Comparison of ENCODE assay signal across 29 cellular contexts in the genomic region with DNA sequence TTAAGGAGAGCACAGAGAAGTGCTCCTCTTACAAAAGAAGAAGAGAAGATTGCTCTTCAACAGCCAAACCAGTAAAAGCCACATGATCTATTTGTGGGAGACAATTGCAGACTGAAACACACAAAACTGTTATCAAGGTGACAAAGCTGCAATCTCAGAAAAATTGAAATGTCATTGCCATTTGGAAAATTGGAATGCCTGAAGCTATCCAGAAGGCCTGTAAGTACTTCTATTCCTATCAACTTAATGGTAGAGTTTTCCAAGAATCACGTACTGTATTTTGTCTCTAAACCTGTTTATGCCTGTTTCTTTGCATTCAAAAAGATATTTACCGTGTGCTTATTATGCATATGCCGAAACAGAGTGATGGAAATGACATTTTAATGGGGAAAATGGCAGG.
"Had no signal": no experiment of that assay in that cellular context is flagged by ENCODE, and none has a peak within 500 bp of the region (broad histone marks: within the 10 kb centered on the region; RNA-seq: fewer than 3 reads in every experiment).

No MANE protein-coding gene starts in this region.

- H3K4me1 Mint-ChIP-seq: immature natural killer cell; mesothelial cell of epicardium; natural killer cell; stimulated activated naive CD8-positive, alpha-beta T cell treated with anti-CD3 and anti-CD28 coated beads, Interleukin-15, amount 100 ng/mL, for 72 hours had no signal

- H3K36me3 ChIP-seq: left ventricle myocardium inferior, ovary, right atrium auricular region, right lobe of liver, thyroid gland, upper lobe of left lung, vagina had no signal

- H3K4me3 Mint-ChIP-seq: immature natural killer cell; mesothelial cell of epicardium; naive B cell; natural killer cell; nephron progenitor cell; stimulated activated memory B cell treated with anti-CD40 and anti-IgM and Interleukin-4, amounts not matched to agents 10 μg/mL and 1 μg/mL and 100 μg/mL, for 72 hours; stimulated activated naive CD8-positive, alpha-beta T cell treated with anti-CD3 and anti-CD28 coated beads, Interleukin-15, amount 100 ng/mL, for 72 hours had no signal

- ATAC-seq: left colon; natural killer cell; right lobe of liver; stimulated activated memory B cell treated with anti-CD40 and anti-IgM and Interleukin-4, amounts not matched to agents 10 μg/mL and 1 μg/mL and 100 μg/mL, for 72 hours; stimulated activated naive CD8-positive, alpha-beta T cell treated with anti-CD3 and anti-CD28 coated beads, Interleukin-15, amount 100 ng/mL, for 72 hours had no signal

- DNase-seq: hypothalamus; immature natural killer cell; kidney; left colon; left ventricle myocardium inferior; mesendoderm; naive B cell; natural killer cell; nephron progenitor cell; ovary; right lobe of liver; stimulated activated CD4-positive, alpha-beta T cell treated with anti-CD3 and anti-CD28 coated beads, Interleukin-1b, Interleukin-23, amount 100 ng/mL, for 48 hours; stimulated activated CD4-positive, alpha-beta T cell treated with anti-CD3 and anti-CD28 coated beads, Interleukin-2, amount 100 ng/mL, for 48 hours; stimulated activated CD4-positive, alpha-beta T cell treated with anti-CD3 and anti-CD28 coated beads, Interleukin-4, amount 100 ng/mL, for 4 hours; stimulated activated CD8-positive, alpha-beta memory T cell treated with anti-CD3 and anti-CD28 coated beads, Interleukin-4, amount 100 ng/mL, for 48 hours; stimulated activated naive CD4-positive, alpha-beta T cell treated with Interleukin-2 at 50 U/mL for 16 hours; stimulated activated naive CD8-positive, alpha-beta T cell treated with anti-CD3 and anti-CD28 coated beads, Interleukin-15, amount 100 ng/mL, for 72 hours; testis; thyroid gland; transverse colon; upper lobe of left lung had no signal

- H3K27me3 ChIP-seq: ovary, right atrium auricular region, right lobe of liver, testis, thyroid gland, transverse colon, upper lobe of left lung, vagina had no signal

- H3K9me3 Mint-ChIP-seq: immature natural killer cell; mesothelial cell of epicardium; naive B cell; natural killer cell; nephron progenitor cell; stimulated activated memory B cell treated with anti-CD40 and anti-IgM and Interleukin-4, amounts not matched to agents 10 μg/mL and 1 μg/mL and 100 μg/mL, for 72 hours; stimulated activated naive CD8-positive, alpha-beta T cell treated with anti-CD3 and anti-CD28 coated beads, Interleukin-15, amount 100 ng/mL, for 72 hours had no signal

- H3K9me3 ChIP-seq: left ventricle myocardium inferior, ovary, right atrium auricular region, right lobe of liver, testis, thyroid gland, transverse colon, upper lobe of left lung, vagina had no signal

- H3K27ac ChIP-seq: left ventricle myocardium inferior, ovary, right atrium auricular region, right lobe of liver, testis, thyroid gland, transverse colon, upper lobe of left lung, vagina had no signal

- H3K27ac Mint-ChIP-seq: immature natural killer cell; mesothelial cell of epicardium; naive B cell; natural killer cell; nephron progenitor cell; progenitor cell of endocrine pancreas; stimulated activated memory B cell treated with anti-CD40 and anti-IgM and Interleukin-4, amounts not matched to agents 10 μg/mL and 1 μg/mL and 100 μg/mL, for 72 hours; stimulated activated naive CD8-positive, alpha-beta T cell treated with anti-CD3 and anti-CD28 coated beads, Interleukin-15, amount 100 ng/mL, for 72 hours had no signal

- H3K4me2 ChIP-seq: smooth muscle cell had no signal

- H3K4me3 ChIP-seq: left ventricle myocardium inferior, lung, ovary, right atrium auricular region, right lobe of liver, smooth muscle cell, testis, thyroid gland, transverse colon, upper lobe of left lung, vagina had no signal

- H3K36me3 Mint-ChIP-seq: immature natural killer cell; mesothelial cell of epicardium; naive B cell; natural killer cell; stimulated activated memory B cell treated with anti-CD40 and anti-IgM and Interleukin-4, amounts not matched to agents 10 μg/mL and 1 μg/mL and 100 μg/mL, for 72 hours had no signal

- H3K4me1 ChIP-seq: left ventricle myocardium inferior, right atrium auricular region, right lobe of liver, testis, thyroid gland, transverse colon, upper lobe of left lung, vagina had no signal

- H3K27me3 Mint-ChIP-seq: stimulated activated memory B cell treated with anti-CD40 and anti-IgM and Interleukin-4, amounts not matched to agents 10 μg/mL and 1 μg/mL and 100 μg/mL, for 72 hours; stimulated activated naive CD8-positive, alpha-beta T cell treated with anti-CD3 and anti-CD28 coated beads, Interleukin-15, amount 100 ng/mL, for 72 hours had no signal

- FAIRE-seq: islet of Langerhans, kidney had no signal
